Comparison of ENCODE assay signal across 19 cellular contexts in genomic region chr3:119456469-119456868, GRCh38. TPM values are rescaled to one million over a fixed set of nuclear protein-coding genes. Genes with fewer than 3 reads are reported as not detected.
A peak's percentile ranks its signal among the peaks of the same experiment; 100 is the strongest.
DNase-seq lines count a peak whose midpoint lies in the region; ATAC-seq, FAIRE-seq and TF ChIP-seq lines count a peak whose summit lies in the region.
"Had no signal": no experiment of that assay in that cellular context is flagged by ENCODE, and none has a peak within 500 bp of the region (broad histone marks: within the 10 kb centered on the region; RNA-seq: fewer than 3 reads in every experiment).

No MANE protein-coding gene starts in this region.

- no peak for DNase-seq in GM12891 (ENCODE audit: insufficient read length, low spot score)
- peak; percentile 2 for DNase-seq in MV-4-11 (lab: John Stamatoyannopoulos, UW)
- DNase-seq in chondrocyte (ENCODE audit: low spot score), result no peak
- peak; percentile 5 to 53 for DNase-seq in erythroblast (lab: John Stamatoyannopoulos, UW)
- DNase-seq in cerebellar nuclear complex (lab: John Stamatoyannopoulos, UW), result no peak
- no peak for DNase-seq in activated T-cell treated with anti-CD3 and anti-CD28 coated beads, Interleukin-2, amount 50 U/mL, for 72 hours
- DNase-seq in COLO829 (ENCODE audit: low spot score), result no peak
- DNase-seq: C1 segment of cervical spinal cord; CD4-positive, alpha-beta memory T cell; COR-L47; DMS153; DMS79 treated with DMSO at 0.1 percent for 48 hours; EL had no signal

- H3K4me1 Mint-ChIP-seq in chondrocyte (ENCODE audit: low read depth), result peaks cover 52% of the 10 kb centered on the region
- peaks cover 32% of the 10 kb centered on the region for H3K4me1 Mint-ChIP-seq in activated T-cell treated with anti-CD3 and anti-CD28 coated beads, Interleukin-2, amount 50 U/mL, for 72 hours (ENCODE audit: low read depth)

- peak overlapping the region; percentile 32 for H3K27ac Mint-ChIP-seq in chondrocyte (ENCODE audit: unreplicated experiment)
- no peak overlapping the region for H3K27ac Mint-ChIP-seq in activated T-cell treated with anti-CD3 and anti-CD28 coated beads, Interleukin-2, amount 50 U/mL, for 72 hours
- H3K27ac Mint-ChIP-seq: B cell had no signal

- no peaks in the 10 kb centered on the region for H3K27me3 Mint-ChIP-seq in chondrocyte (ENCODE audit: low read depth)
- H3K27me3 Mint-ChIP-seq in activated T-cell treated with anti-CD3 and anti-CD28 coated beads, Interleukin-2, amount 50 U/mL, for 72 hours (ENCODE audit: low read depth), result no peaks in the 10 kb centered on the region
- H3K27me3 Mint-ChIP-seq: B cell; CD4-positive, alpha-beta memory T cell had no signal

- H3K36me3 Mint-ChIP-seq in chondrocyte (ENCODE audit: low read depth), result peaks cover 45% of the 10 kb centered on the region
- peaks cover 17 to 29% of the 10 kb centered on the region in 2 donors for H3K36me3 Mint-ChIP-seq in activated T-cell treated with anti-CD3 and anti-CD28 coated beads, Interleukin-2, amount 50 U/mL, for 72 hours (ENCODE audit: insufficient read depth in 2 of 2)

- H3K4me3 Mint-ChIP-seq in chondrocyte (ENCODE audit: unreplicated experiment), result no peak overlapping the region
- H3K4me3 Mint-ChIP-seq in activated T-cell treated with anti-CD3 and anti-CD28 coated beads, Interleukin-2, amount 50 U/mL, for 72 hours, result no peak overlapping the region
- H3K4me3 Mint-ChIP-seq: B cell; CD4-positive, alpha-beta memory T cell had no signal

- no peak for ATAC-seq in activated T-cell treated with anti-CD3 and anti-CD28 coated beads, Interleukin-2, amount 50 U/mL, for 72 hours (replicated peaks in 1 of 2)
- no peak for ATAC-seq in GM21528 (IDR thresholded peaks at IDR 0.05; ENCODE audit: low FRiP score, unreplicated experiment)

- TF ChIP-seq CTCF in chondrocyte (IDR thresholded peaks at IDR 0.05), result no peak

- FAIRE-seq in GM12891 (lab: Jason Lieb, UNC), result no peak
- FAIRE-seq: A204.1, D721Med, G401.6, H1 had no signal

- TF ChIP-seq POLR2A in GM12891 (IDR thresholded peaks at IDR 0.05; ENCODE audit: low read depth, low read length) (no peak), erythroblast (IDR thresholded peaks at IDR 0.05; ENCODE audit: low read length) (no peak)

- no peaks in the 10 kb centered on the region for H3K9me3 Mint-ChIP-seq in chondrocyte (ENCODE audit: low read depth)
- no peaks in the 10 kb centered on the region for H3K9me3 Mint-ChIP-seq in activated T-cell treated with anti-CD3 and anti-CD28 coated beads, Interleukin-2, amount 50 U/mL, for 72 hours
- H3K9me3 Mint-ChIP-seq: CD4-positive, alpha-beta memory T cell had no signal

TF ChIP-seq in GM12891, 5 proteins besides CTCF, POLR2A, EP300 and RAD21:
- TF ChIP-seq POLR2AphosphoS5 (IDR thresholded peaks at IDR 0.05; ENCODE audit: low read depth, low read length) (0 out of 2 replicates have a peak, but pooled peaks have one; percentile 24), SPI1 (IDR thresholded peaks at IDR 0.05; ENCODE audit: low read depth, low read length) (no peak), PAX5 (IDR thresholded peaks at IDR 0.05; ENCODE audit: insufficient read depth, low read length, severe bottlenecking) (no peak)

RNA-seq across cellular contexts. Expression of gene TMEM39A, which starts 6.9 kb away (rescaled TPM):
- 10.5 TPM for polyA plus RNA-seq in GM12891 (2012; ENCODE audit: low read depth, missing spikeins)
- 55.9 to 73.1 TPM (median 58.5 TPM) in 3 replicates for total RNA-seq in chondrocyte
- total RNA-seq in activated T-cell treated with anti-CD3 and anti-CD28 coated beads, Interleukin-2, amount 50 U/mL, for 72 hours, result 10 to 100 TPM; 47.7 to 67.4 TPM

RNA-seq across cellular contexts. Expression of gene POGLUT1, which starts 12.3 kb away (rescaled TPM):
- 11.5 TPM for polyA plus RNA-seq in GM12891 (2012; ENCODE audit: low read depth, missing spikeins)
- 17.9 to 21.5 TPM (median 20.3 TPM) in 3 replicates for total RNA-seq in chondrocyte
- 10 to 100 TPM; 35.4 to 48.4 TPM for total RNA-seq in activated T-cell treated with anti-CD3 and anti-CD28 coated beads, Interleukin-2, amount 50 U/mL, for 72 hours

RNA-seq across cellular contexts. Expression of gene TIMMDC1, which starts 41.9 kb away (rescaled TPM):
- 36.8 TPM for polyA plus RNA-seq in GM12891 (2012; ENCODE audit: low read depth, missing spikeins)
- total RNA-seq in chondrocyte, result 88.8 to 112 TPM (median 94.8 TPM) in 3 replicates
- 10 to 100 TPM; 89.6 to 89.9 TPM for total RNA-seq in activated T-cell treated with anti-CD3 and anti-CD28 coated beads, Interleukin-2, amount 50 U/mL, for 72 hours

Comparison
In these comparisons a context has a peak if more than half of its experiments do, and no peak if none do; other contexts are left out.
1. DNase-seq: peak in MV-4-11 (single experiment) and erythroblast (2 of 2); none in GM12891 (single experiment), chondrocyte (single experiment), cerebellar nuclear complex (0 of 2), activated T-cell treated with anti-CD3 and anti-CD28 coated beads, Interleukin-2, amount 50 U/mL, for 72 hours (0 of 2) and COLO829 (single experiment).